In genomic region chr7:2518101-2518500, GRCh38 we compare ENCODE assay signal across 14 cellular contexts. TPM values are rescaled to one million over a fixed set of nuclear protein-coding genes. Genes with fewer than 3 reads are reported as not detected.
DNase-seq lines count a peak whose midpoint lies in the region; ATAC-seq and TF ChIP-seq lines count a peak whose summit lies in the region.
"Had no signal": no experiment of that assay in that cellular context is flagged by ENCODE, and none has a peak within 500 bp of the region (broad histone marks: within the 10 kb centered on the region; RNA-seq: fewer than 3 reads in every experiment).

No MANE protein-coding gene starts in this region.

- H3K79me2 ChIP-seq in osteoblast (ENCODE audit: insufficient read depth, low read length): peaks cover 27% of the 10 kb centered on the region

- no peaks in the 10 kb centered on the region for H3K36me3 ChIP-seq in brain microvascular endothelial cell (replicated peaks)
- no peaks in the 10 kb centered on the region for H3K36me3 ChIP-seq in osteoblast (ENCODE audit: insufficient read depth, low read length)
- H3K36me3 ChIP-seq: thoracic aorta had no signal

- peak overlapping the region; percentile 89 for H3K4me2 ChIP-seq in osteoblast (ENCODE audit: insufficient read depth, low read length)
- H3K4me2 ChIP-seq: PC-9 had no signal

- peaks cover 15% of the 10 kb centered on the region for H4K20me1 ChIP-seq in osteoblast (ENCODE audit: insufficient read depth, low read length)

- ATAC-seq in HG03571 (IDR thresholded peaks at IDR 0.05; ENCODE audit: unreplicated experiment): no peak

- in situ Hi-C loops in brain microvascular endothelial cell (cut with HindIII; ENCODE audit: low pct_ligation_motif_present, low sequenced_read_pairs): no loop called here

- H3K27me3 ChIP-seq in brain microvascular endothelial cell (replicated peaks) (no peaks in the 10 kb centered on the region), osteoblast (ENCODE audit: insufficient read depth, low read length) (no peaks in the 10 kb centered on the region)

- H2AFZ ChIP-seq in osteoblast (ENCODE audit: low read length): no peak overlapping the region
- H2AFZ ChIP-seq: PC-9 had no signal

- H3K27ac ChIP-seq in brain microvascular endothelial cell (no peak overlapping the region), osteoblast (ENCODE audit: low read depth, low read length) (peak overlapping the region; percentile 88)
- H3K27ac ChIP-seq: PC-9, thoracic aorta had no signal

- intact Hi-C loops in posterior cingulate gyrus (cut with DNase I): no loop called here

- TF ChIP-seq CTCF in brain microvascular endothelial cell (IDR thresholded peaks at IDR 0.05; ENCODE audit: low read depth, low read length, missing control alignments): no peak
- no peak for TF ChIP-seq CTCF in osteoblast (IDR thresholded peaks at IDR 0.05; ENCODE audit: extremely low read depth, low read depth, low read length)

- peak in 2 of 3 experiments; percentile 23 for DNase-seq in NCI-H1417 (lab: John Stamatoyannopoulos, UW)
- DNase-seq in NCI-H1417 treated with DMSO at 0.1 percent for 48 hours (lab: John Stamatoyannopoulos, UW): no peak
- DNase-seq in NCI-H1694 (lab: John Stamatoyannopoulos, UW): peak; percentile 93
- no peak for DNase-seq in brain microvascular endothelial cell
- no peak for DNase-seq in osteoblast (ENCODE audit: insufficient read length, low spot score, missing footprints)
- DNase-seq in NCI-H146 (lab: John Stamatoyannopoulos, UW): no peak
- DNase-seq in posterior cingulate gyrus: no peak
- DNase-seq: KG1, midbrain, PC-9 had no signal

- peak overlapping the region; percentile 9 for H3K4me3 ChIP-seq in brain microvascular endothelial cell (ENCODE audit: low read depth, low read length)
- no peak overlapping the region for H3K4me3 ChIP-seq in osteoblast (ENCODE audit: insufficient read depth, low read length)
- H3K4me3 ChIP-seq: PC-9 had no signal

- peaks cover 53% of the 10 kb centered on the region for H3K4me1 ChIP-seq in osteoblast (ENCODE audit: insufficient read depth, low read length)

- no peaks in the 10 kb centered on the region for H3K9me3 ChIP-seq in osteoblast (ENCODE audit: low read depth, low read length)
- H3K9me3 ChIP-seq: thoracic aorta had no signal

RNA-seq across cellular contexts. Expression of gene LFNG, which starts 1.5 kb away (rescaled TPM):
- total RNA-seq in osteoblast: 16.2 and 21.0 TPM in 2 replicates

RNA-seq across cellular contexts. Expression of gene BRAT1, which starts 37.2 kb away (rescaled TPM):
- 23.9 and 28.2 TPM in 2 replicates for total RNA-seq in osteoblast

RNA-seq across cellular contexts. Expression of gene IQCE, which starts 40.7 kb away (rescaled TPM):
- total RNA-seq in osteoblast: 15.3 and 18.8 TPM in 2 replicates

RNA-seq across cellular contexts. Expression of gene GRIFIN, which starts 41.9 kb away (rescaled TPM):
- not detected in 2 replicates for total RNA-seq in osteoblast
- total RNA-seq: A172, fibroblast of villous mesenchyme, PC-9, thoracic aorta had no signal

Comparison
In these comparisons a context has a peak if more than half of its experiments do, and no peak if none do; other contexts are left out.
1. DNase-seq: peak in NCI-H1417 (2 of 3) and NCI-H1694 (single experiment); none in NCI-H1417 treated with DMSO at 0.1 percent for 48 hours (single experiment), brain microvascular endothelial cell (single experiment), osteoblast (single experiment), NCI-H146 (single experiment) and posterior cingulate gyrus (0 of 10).